37 cellular contexts compared by ENCODE assay signal in the genomic region with DNA sequence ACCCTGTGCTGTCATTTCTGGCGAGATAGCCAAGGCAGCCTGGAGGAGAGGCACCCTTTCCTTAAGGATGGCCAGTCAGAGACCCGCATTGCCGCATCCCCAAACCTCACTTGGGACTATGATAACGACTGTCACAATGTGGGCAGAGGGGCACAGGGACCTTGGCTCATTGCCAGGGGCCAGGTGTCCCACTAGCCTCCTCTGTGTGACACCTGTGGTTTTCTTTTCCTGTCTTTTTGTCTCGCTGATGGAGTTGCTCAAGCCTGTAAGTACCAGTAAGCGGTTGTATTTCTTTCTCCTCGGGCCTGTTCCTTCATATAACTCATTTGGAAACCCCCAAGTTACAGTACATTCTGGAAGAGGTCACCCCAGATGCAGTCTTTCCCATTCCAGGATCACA. TPM values are rescaled to one million over a fixed set of nuclear protein-coding genes. Genes with fewer than 3 reads are reported as not detected.
"Had no signal": no experiment of that assay in that cellular context is flagged by ENCODE, and none has a peak within 500 bp of the region (broad histone marks: within the 10 kb centered on the region; RNA-seq: fewer than 3 reads in every experiment).

No MANE protein-coding gene starts in this region.

- H3K4me1 Mint-ChIP-seq: activated CD4-positive, alpha-beta T cell treated with anti-CD3 and anti-CD28 coated beads, Interleukin-2, amount 10 ng/mL, durations not matched to agents 24 days and 14 days; activated CD8-positive, alpha-beta memory T cell treated with anti-CD3 and anti-CD28 coated beads, Interleukin-2, amount 10 ng/mL, durations not matched to agents 7 days and 5 days; central memory CD8-positive, alpha-beta T cell had no signal

- ATAC-seq: activated CD4-positive, alpha-beta T cell treated with anti-CD3 and anti-CD28 coated beads for 36 hours; activated CD8-positive, alpha-beta memory T cell treated with anti-CD3 and anti-CD28 coated beads, Interleukin-2, amount 10 ng/mL, durations not matched to agents 7 days and 5 days; activated CD8-positive, alpha-beta T cell treated with anti-CD3 and anti-CD28 coated beads, Interleukin-2, amount 10 ng/mL, durations not matched to agents 7 days and 5 days; effector memory CD8-positive, alpha-beta T cell; foreskin keratinocyte; gastrocnemius medialis; heart left ventricle; T-helper 17 cell had no signal

- H3K27ac Mint-ChIP-seq: activated CD4-positive, alpha-beta memory T cell treated with anti-CD3 and anti-CD28 coated beads for 36 hours; activated CD4-positive, alpha-beta T cell treated with anti-CD3 and anti-CD28 coated beads for 36 hours; activated CD4-positive, alpha-beta T cell treated with anti-CD3 and anti-CD28 coated beads, Interleukin-2, amount 10 ng/mL, durations not matched to agents 24 days and 14 days; activated CD8-positive, alpha-beta memory T cell treated with anti-CD3 and anti-CD28 coated beads, Interleukin-2, amount 10 ng/mL, durations not matched to agents 7 days and 5 days; activated CD8-positive, alpha-beta T cell treated with anti-CD3 and anti-CD28 coated beads, Interleukin-2, amount 10 ng/mL, durations not matched to agents 7 days and 5 days; activated naive CD8-positive, alpha-beta T cell; activated T-helper 1 cell treated with anti-CD3 and anti-CD28 coated beads, Interleukin-12 subunit alpha, Interleukin-12 subunit beta, Interleukin-2, Interleukin-4 antibody, amounts not matched to agents 30 ng/mL and 10 ng/mL and 1 ng/mL, durations not matched to agents 14 hours and 24 hours and 36 hours; activated T-helper 2 cell treated with anti-CD3 and anti-CD28 coated beads, Interferon-gamma antibody, Interleukin-2, Interleukin-4, amounts not matched to agents 10 μg/mL and 5 μg/mL and 100 μg/mL, durations not matched to agents 14 hours and 24 hours and 36 hours; dendritic cell treated with granulocyte-macrophage colony-stimulating factor and Interleukin-4, amounts not matched to agents 40 ng/mL and 50 ng/mL, for 4 days; effector memory CD8-positive, alpha-beta T cell; T-helper 17 cell; T-helper 2 cell treated with Interferon-gamma antibody and Interleukin-4, amounts not matched to agents 5 μg/mL and 100 μg/mL, for 36 hours had no signal

- H3K4me3 ChIP-seq: coronary artery, esophagus muscularis mucosa, gastrocnemius medialis, heart left ventricle had no signal

- H3K4me3 Mint-ChIP-seq: activated CD4-positive, alpha-beta memory T cell treated with anti-CD3 and anti-CD28 coated beads for 36 hours; activated CD4-positive, alpha-beta T cell treated with anti-CD3 and anti-CD28 coated beads for 36 hours; activated CD4-positive, alpha-beta T cell treated with anti-CD3 and anti-CD28 coated beads, Interleukin-2, amount 10 ng/mL, durations not matched to agents 24 days and 14 days; activated CD8-positive, alpha-beta memory T cell treated with anti-CD3 and anti-CD28 coated beads, Interleukin-2, amount 10 ng/mL, durations not matched to agents 7 days and 5 days; activated CD8-positive, alpha-beta T cell treated with anti-CD3 and anti-CD28 coated beads, Interleukin-2, amount 10 ng/mL, durations not matched to agents 7 days and 5 days; activated naive CD8-positive, alpha-beta T cell; activated T-helper 1 cell treated with anti-CD3 and anti-CD28 coated beads, Interleukin-12 subunit alpha, Interleukin-12 subunit beta, Interleukin-2, Interleukin-4 antibody, amounts not matched to agents 30 ng/mL and 10 ng/mL and 1 ng/mL, durations not matched to agents 14 hours and 24 hours and 36 hours; central memory CD8-positive, alpha-beta T cell; dendritic cell treated with granulocyte-macrophage colony-stimulating factor and Interleukin-4, amounts not matched to agents 40 ng/mL and 50 ng/mL, for 4 days; effector memory CD8-positive, alpha-beta T cell; T-helper 17 cell; T-helper 2 cell treated with Interferon-gamma antibody and Interleukin-4, amounts not matched to agents 5 μg/mL and 100 μg/mL, for 36 hours had no signal

- FAIRE-seq: astrocyte, bronchial epithelial cell had no signal

- DNase-seq: activated CD4-positive, alpha-beta memory T cell treated with anti-CD3 and anti-CD28 coated beads for 36 hours; activated CD4-positive, alpha-beta T cell treated with anti-CD3 and anti-CD28 coated beads for 36 hours; activated CD4-positive, alpha-beta T cell treated with anti-CD3 and anti-CD28 coated beads, Interleukin-2, amount 10 ng/mL, durations not matched to agents 24 days and 14 days; activated CD4-positive, CD25-positive, alpha-beta regulatory T cell; activated CD4-positive, CD25-positive, alpha-beta regulatory T cell treated with anti-CD3 and anti-CD28 coated beads, Interleukin-2, amount 50 U/mL, for 72 hours; activated CD8-positive, alpha-beta memory T cell treated with anti-CD3 and anti-CD28 coated beads, Interleukin-2, amount 10 ng/mL, durations not matched to agents 7 days and 5 days; activated CD8-positive, alpha-beta memory T cell treated with anti-CD3 and anti-CD28 coated beads, Interleukin-2, amount 50 U/mL, for 4 hours; activated CD8-positive, alpha-beta T cell treated with anti-CD3 and anti-CD28 coated beads, Interleukin-2, amount 10 ng/mL, durations not matched to agents 7 days and 5 days; activated gamma-delta T cell; activated naive CD4-positive, alpha-beta T cell; activated naive CD4-positive, alpha-beta T cell treated with anti-CD3 and anti-CD28 coated beads, Interleukin-2, amount 50 U/mL, for 16 hours; activated T-cell treated with anti-CD3 and anti-CD28 coated beads, Interleukin-2, amount 50 U/mL, for 1 hour; activated T-cell treated with anti-CD3 and anti-CD28 coated beads, Interleukin-2, amount 50 U/mL, for 48 hours; amniotic stem cell; anterior cingulate cortex; brain microvascular endothelial cell; effector CD4-positive, alpha-beta T cell; effector memory CD8-positive, alpha-beta T cell; erythroblast; foreskin keratinocyte; gastrocnemius medialis; glutamatergic neuron; heart left ventricle; T-helper 17 cell; T1000; WERI-Rb-1 had no signal

- H3K9me3 ChIP-seq: gastrocnemius medialis had no signal

- H3K27me3 ChIP-seq: brain microvascular endothelial cell, esophagus muscularis mucosa, foreskin keratinocyte, gastrocnemius medialis, heart left ventricle had no signal

- H3K27ac ChIP-seq: brain microvascular endothelial cell, coronary artery, esophagus muscularis mucosa, foreskin keratinocyte, gastrocnemius medialis, heart left ventricle, WERI-Rb-1 had no signal

- H3K4me1 ChIP-seq: esophagus muscularis mucosa, foreskin keratinocyte, gastrocnemius medialis, heart left ventricle had no signal

- H3K36me3 ChIP-seq: brain microvascular endothelial cell, esophagus muscularis mucosa, gastrocnemius medialis, heart left ventricle, WERI-Rb-1 had no signal

- H3K27me3 Mint-ChIP-seq: activated CD4-positive, alpha-beta memory T cell treated with anti-CD3 and anti-CD28 coated beads for 36 hours; activated CD4-positive, alpha-beta T cell treated with anti-CD3 and anti-CD28 coated beads for 36 hours; central memory CD8-positive, alpha-beta T cell; dendritic cell treated with granulocyte-macrophage colony-stimulating factor and Interleukin-4, amounts not matched to agents 40 ng/mL and 50 ng/mL, for 4 days; T-helper 17 cell had no signal

RNA-seq across cellular contexts. Expression of a gene that starts 59.5 kb away (rescaled TPM):
- total RNA-seq: activated CD8-positive, alpha-beta memory T cell treated with anti-CD3 and anti-CD28 coated beads for 36 hours; astrocyte had no signal
